In genomic region chr13:40058757-40059236, GRCh38 we compare ENCODE assay signal across 15 cellular contexts.
DNase-seq lines count a peak whose midpoint lies in the region; ATAC-seq and TF ChIP-seq lines count a peak whose summit lies in the region.
"Had no signal": no experiment of that assay in that cellular context is flagged by ENCODE, and none has a peak within 500 bp of the region (broad histone marks: within the 10 kb centered on the region; RNA-seq: fewer than 3 reads in every experiment).

No MANE protein-coding gene starts in this region.

- peak overlapping the region; percentile 43 for H3K4me3 Mint-ChIP-seq in activated CD4-positive, alpha-beta memory T cell treated with anti-CD3 and anti-CD28 coated beads for 36 hours
- no peak overlapping the region for H3K4me3 Mint-ChIP-seq in activated CD4-positive, alpha-beta memory T cell treated with anti-CD3 and anti-CD28 coated beads, Interleukin-2, amount 10 ng/mL, durations not matched to agents 7 days and 5 days
- H3K4me3 Mint-ChIP-seq in activated naive CD4-positive, alpha-beta T cell treated with anti-CD3 and anti-CD28 coated beads, Interleukin-2, amount 10 ng/mL, durations not matched to agents 7 days and 5 days, result no peak overlapping the region

- peaks cover 3% of the 10 kb centered on the region for H3K9me3 Mint-ChIP-seq in activated CD4-positive, alpha-beta memory T cell treated with anti-CD3 and anti-CD28 coated beads for 36 hours
- H3K9me3 Mint-ChIP-seq in activated CD4-positive, alpha-beta memory T cell treated with anti-CD3 and anti-CD28 coated beads, Interleukin-2, amount 10 ng/mL, durations not matched to agents 7 days and 5 days, result no peaks in the 10 kb centered on the region
- no peaks in the 10 kb centered on the region for H3K9me3 Mint-ChIP-seq in activated naive CD4-positive, alpha-beta T cell treated with anti-CD3 and anti-CD28 coated beads, Interleukin-2, amount 10 ng/mL, durations not matched to agents 7 days and 5 days

- no peak overlapping the region for H3K4me3 ChIP-seq in skin epidermis
- no peak overlapping the region for H3K4me3 ChIP-seq in tibial nerve
- H3K4me3 ChIP-seq: SJCRH30, smooth muscle cell, upper lobe of left lung had no signal

- TF ChIP-seq POLR2A in tibial nerve (IDR thresholded peaks at IDR 0.05), result no peak

- no peaks in the 10 kb centered on the region for H3K9me3 ChIP-seq in tibial nerve
- H3K9me3 ChIP-seq: SJCRH30, upper lobe of left lung had no signal

- no peaks in the 10 kb centered on the region for H3K36me3 Mint-ChIP-seq in activated CD4-positive, alpha-beta memory T cell treated with anti-CD3 and anti-CD28 coated beads for 36 hours
- no peaks in the 10 kb centered on the region for H3K36me3 Mint-ChIP-seq in activated CD4-positive, alpha-beta memory T cell treated with anti-CD3 and anti-CD28 coated beads, Interleukin-2, amount 10 ng/mL, durations not matched to agents 7 days and 5 days (ENCODE audit: low read depth)
- H3K36me3 Mint-ChIP-seq in activated naive CD4-positive, alpha-beta T cell treated with anti-CD3 and anti-CD28 coated beads, Interleukin-2, amount 10 ng/mL, durations not matched to agents 7 days and 5 days, result no peaks in the 10 kb centered on the region

- intact Hi-C loops in activated CD4-positive, alpha-beta memory T cell treated with anti-CD3 and anti-CD28 coated beads for 36 hours (cut with micrococcal nuclease), result loop anchor here (2.0 kb wide), 1 partner anchor 282 kb away; no protein-coding TSS in a partner anchor

- H3K4me1 Mint-ChIP-seq in activated CD4-positive, alpha-beta memory T cell treated with anti-CD3 and anti-CD28 coated beads for 36 hours (ENCODE audit: low read depth), result peaks cover 31% of the 10 kb centered on the region
- peaks cover 25% of the 10 kb centered on the region for H3K4me1 Mint-ChIP-seq in activated CD4-positive, alpha-beta memory T cell treated with anti-CD3 and anti-CD28 coated beads, Interleukin-2, amount 10 ng/mL, durations not matched to agents 7 days and 5 days
- peaks cover 3% of the 10 kb centered on the region for H3K4me1 Mint-ChIP-seq in activated naive CD4-positive, alpha-beta T cell treated with anti-CD3 and anti-CD28 coated beads, Interleukin-2, amount 10 ng/mL, durations not matched to agents 7 days and 5 days

- no peak for TF ChIP-seq CTCF in tibial nerve (IDR thresholded peaks at IDR 0.05)

- H3K27ac ChIP-seq in caudate nucleus (ENCODE audit: low read depth, low read length) (peak overlapping the region; percentile 63), skin epidermis (peak overlapping the region in 16 of 21 experiments; percentile 18 to 92 (median 62)), tibial nerve (no peak overlapping the region)
- H3K27ac ChIP-seq: SJCRH30, upper lobe of left lung had no signal

- no peaks in the 10 kb centered on the region for H3K36me3 ChIP-seq in tibial nerve
- H3K36me3 ChIP-seq: SJCRH30, upper lobe of left lung had no signal

- POLR2A ChIA-PET in activated CD4-positive, alpha-beta memory T cell treated with anti-CD3 and anti-CD28 coated beads for 36 hours (lab: Charles Lee), result interaction anchor here (1.1 to 1.8 kb wide), 3 partner anchors 34 to 162 kb away, joined by 3 to 6 read pairs (median 5); no protein-coding TSS in a partner anchor
- POLR2A ChIA-PET in activated CD4-positive, alpha-beta memory T cell treated with anti-CD3 and anti-CD28 coated beads, Interleukin-2, amount 10 ng/mL, durations not matched to agents 7 days and 5 days (lab: Charles Lee), result no interaction called here

- CTCF ChIA-PET in activated CD4-positive, alpha-beta memory T cell treated with anti-CD3 and anti-CD28 coated beads for 36 hours (lab: Charles Lee), result interaction anchor here (1.2 to 2.9 kb wide), 2 partner anchors 10 to 116 kb away, joined by 3 to 13 read pairs; no protein-coding TSS in a partner anchor
- CTCF ChIA-PET in activated CD4-positive, alpha-beta memory T cell treated with anti-CD3 and anti-CD28 coated beads, Interleukin-2, amount 10 ng/mL, durations not matched to agents 7 days and 5 days (lab: Charles Lee), result interaction anchor here (2.7 kb wide), 1 partner anchor 10 kb away, joined by 17 read pairs; no protein-coding TSS in a partner anchor
- CTCF ChIA-PET in activated naive CD4-positive, alpha-beta T cell treated with anti-CD3 and anti-CD28 coated beads, Interleukin-2, amount 10 ng/mL, durations not matched to agents 7 days and 5 days (lab: Charles Lee), result interaction anchor here (1.1 kb wide), 1 partner anchor 11 kb away, joined by 3 read pairs; no protein-coding TSS in a partner anchor

- H3K27ac Mint-ChIP-seq in activated CD4-positive, alpha-beta memory T cell treated with anti-CD3 and anti-CD28 coated beads for 36 hours, result peak overlapping the region; percentile 52
- no peak overlapping the region for H3K27ac Mint-ChIP-seq in activated CD4-positive, alpha-beta memory T cell treated with anti-CD3 and anti-CD28 coated beads, Interleukin-2, amount 10 ng/mL, durations not matched to agents 7 days and 5 days
- H3K27ac Mint-ChIP-seq in activated naive CD4-positive, alpha-beta T cell treated with anti-CD3 and anti-CD28 coated beads, Interleukin-2, amount 10 ng/mL, durations not matched to agents 7 days and 5 days, result no peak overlapping the region

- peak; percentile 43 for DNase-seq in activated CD4-positive, alpha-beta memory T cell treated with anti-CD3 and anti-CD28 coated beads for 36 hours
- no peak for DNase-seq in activated CD4-positive, alpha-beta memory T cell treated with anti-CD3 and anti-CD28 coated beads, Interleukin-2, amount 10 ng/mL, durations not matched to agents 7 days and 5 days
- no peak for DNase-seq in caudate nucleus (lab: John Stamatoyannopoulos, UW)
- no peak for DNase-seq in tibial nerve (ENCODE audit: low spot score in 2 of 2)
- DNase-seq in activated naive CD4-positive, alpha-beta T cell treated with anti-CD3 and anti-CD28 coated beads, Interleukin-2, amount 10 ng/mL, durations not matched to agents 7 days and 5 days, result no peak
- DNase-seq: ACHN; Caco-2; effector memory CD4-positive, alpha-beta T cell; hypothalamus; SJCRH30; upper lobe of left lung had no signal

- peaks cover 0 to 24% (median 8%) of the 10 kb centered on the region in 4 donors for H3K4me1 ChIP-seq in tibial nerve
- H3K4me1 ChIP-seq: upper lobe of left lung had no signal

- no peak for TF ChIP-seq EP300 in tibial nerve (IDR thresholded peaks at IDR 0.05)

- ATAC-seq in HG02884 (IDR thresholded peaks at IDR 0.05; ENCODE audit: unreplicated experiment), result peak; percentile 38
- no peak for ATAC-seq in HG03354 (IDR thresholded peaks at IDR 0.05; ENCODE audit: poor library complexity, severe bottlenecking, unreplicated experiment)

- no peaks in the 10 kb centered on the region for H3K27me3 ChIP-seq in tibial nerve
- H3K27me3 ChIP-seq: SJCRH30, upper lobe of left lung had no signal

- WGBS in tibial nerve, 2 donors, result 89 to 91% methylated on average over 3 of the region's 3 CpGs

- no peaks in the 10 kb centered on the region for H3K27me3 Mint-ChIP-seq in activated CD4-positive, alpha-beta memory T cell treated with anti-CD3 and anti-CD28 coated beads for 36 hours
- no peaks in the 10 kb centered on the region for H3K27me3 Mint-ChIP-seq in activated CD4-positive, alpha-beta memory T cell treated with anti-CD3 and anti-CD28 coated beads, Interleukin-2, amount 10 ng/mL, durations not matched to agents 7 days and 5 days
- peaks cover 4% of the 10 kb centered on the region for H3K27me3 Mint-ChIP-seq in activated naive CD4-positive, alpha-beta T cell treated with anti-CD3 and anti-CD28 coated beads, Interleukin-2, amount 10 ng/mL, durations not matched to agents 7 days and 5 days

Comparison
In these comparisons a context has a peak if more than half of its experiments do, and no peak if none do; other contexts are left out.
1. H3K27ac ChIP-seq: peak in caudate nucleus (single experiment) and skin epidermis (16 of 21); none in tibial nerve (0 of 4).